In the genomic region with DNA sequence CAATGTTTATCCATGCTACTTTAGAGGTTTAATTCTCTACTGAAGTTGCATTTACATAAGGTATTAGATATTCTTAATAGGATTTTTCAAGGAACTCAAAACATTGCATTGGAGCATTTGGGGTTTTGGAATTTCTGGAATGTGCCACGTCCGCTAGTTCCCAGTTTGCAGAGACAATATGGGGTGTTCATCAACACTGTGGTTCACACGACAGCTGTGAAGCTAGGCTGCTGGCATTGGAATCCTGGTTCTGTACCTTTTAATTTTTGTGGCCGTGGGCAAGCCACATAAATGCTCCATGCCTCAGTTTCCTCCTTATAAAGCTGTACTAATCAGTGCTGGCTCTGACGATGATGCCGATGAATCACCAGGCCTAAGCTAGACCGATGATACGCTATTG, we compare ENCODE assay signal across 16 cellular contexts.
A peak's percentile ranks its signal among the peaks of the same experiment; 100 is the strongest.
DNase-seq lines count a peak whose midpoint lies in the region; ATAC-seq and TF ChIP-seq lines count a peak whose summit lies in the region.
"Had no signal": no experiment of that assay in that cellular context is flagged by ENCODE, and none has a peak within 500 bp of the region (broad histone marks: within the 10 kb centered on the region; RNA-seq: fewer than 3 reads in every experiment).

No MANE protein-coding gene starts in this region.

- no peaks in the 10 kb centered on the region for H3K79me2 ChIP-seq in GM23338 (replicated peaks; ENCODE audit: insufficient read depth)

- no peak overlapping the region for H3K4me3 Mint-ChIP-seq in GM23338
- H3K4me3 Mint-ChIP-seq in activated T-helper 2 cell treated with anti-CD3 and anti-CD28 coated beads, Interferon-gamma antibody, Interleukin-2, Interleukin-4, amounts not matched to agents 10 μg/mL and 5 μg/mL and 100 μg/mL, durations not matched to agents 14 hours and 24 hours and 36 hours (ENCODE audit: low read depth) = no peak overlapping the region
- no peak overlapping the region for H3K4me3 Mint-ChIP-seq in Calu3 (ENCODE audit: low read depth, unreplicated experiment)
- H3K4me3 Mint-ChIP-seq: CD8-positive, alpha-beta T cell; IgD-negative memory B cell had no signal

- H3K27me3 Mint-ChIP-seq in GM23338 (ENCODE audit: insufficient read depth, low read depth, poor library complexity) (peaks cover 2% of the 10 kb centered on the region), Calu3 (ENCODE audit: unreplicated experiment) (peaks cover 60% of the 10 kb centered on the region)
- H3K27me3 Mint-ChIP-seq in activated T-helper 2 cell treated with anti-CD3 and anti-CD28 coated beads, Interferon-gamma antibody, Interleukin-2, Interleukin-4, amounts not matched to agents 10 μg/mL and 5 μg/mL and 100 μg/mL, durations not matched to agents 14 hours and 24 hours and 36 hours (ENCODE audit: low read depth) = peaks cover 28% of the 10 kb centered on the region

- peak; percentile 28; the same call in 2 of the 3 replicates for ATAC-seq in GM23338
- ATAC-seq: CD8-positive, alpha-beta T cell; Panc1; Right ventricle myocardium inferior had no signal

- no peaks in the 10 kb centered on the region for H3F3A ChIP-seq in GM23338 (replicated peaks; ENCODE audit: low read depth)

- no peak overlapping the region for H2AFZ ChIP-seq in GM23338

- in situ Hi-C loops in astrocyte of the cerebellum (cut with HindIII; ENCODE audit: low sequenced_read_pairs) = no loop called here

- no peaks in the 10 kb centered on the region for H3K9me3 Mint-ChIP-seq in GM23338
- no peaks in the 10 kb centered on the region for H3K9me3 Mint-ChIP-seq in activated T-helper 2 cell treated with anti-CD3 and anti-CD28 coated beads, Interferon-gamma antibody, Interleukin-2, Interleukin-4, amounts not matched to agents 10 μg/mL and 5 μg/mL and 100 μg/mL, durations not matched to agents 14 hours and 24 hours and 36 hours
- H3K9me3 Mint-ChIP-seq in Calu3 (ENCODE audit: low read depth, unreplicated experiment) = no peaks in the 10 kb centered on the region
- H3K9me3 Mint-ChIP-seq: CD8-positive, alpha-beta T cell; IgD-negative memory B cell had no signal

- H3K27ac Mint-ChIP-seq in GM23338 (peak overlapping the region; percentile 81; the same call in 1 of the 2 replicates), Calu3 (ENCODE audit: unreplicated experiment) (no peak overlapping the region)
- no peak overlapping the region for H3K27ac Mint-ChIP-seq in activated T-helper 2 cell treated with anti-CD3 and anti-CD28 coated beads, Interferon-gamma antibody, Interleukin-2, Interleukin-4, amounts not matched to agents 10 μg/mL and 5 μg/mL and 100 μg/mL, durations not matched to agents 14 hours and 24 hours and 36 hours
- H3K27ac Mint-ChIP-seq: CD8-positive, alpha-beta T cell; IgD-negative memory B cell had no signal

- H3K27me3 ChIP-seq in GM23338 (ENCODE audit: insufficient read depth) = no peaks in the 10 kb centered on the region
- H3K27me3 ChIP-seq in layer of hippocampus (ENCODE audit: control insufficient read depth, insufficient read depth, low read length) = no peaks in the 10 kb centered on the region

- DNase-seq in GM23338 (ENCODE audit: low spot score) = peak; percentile 61
- peak; percentile 18 for DNase-seq in astrocyte of the cerebellum (ENCODE audit: low read depth)
- DNase-seq in superior temporal gyrus (ENCODE audit: extremely low spot score) = peak; percentile 61
- DNase-seq in NCI-H526 (lab: John Stamatoyannopoulos, UW) = no peak
- no peak for DNase-seq in activated T-helper 2 cell treated with anti-CD3 and anti-CD28 coated beads, Interferon-gamma antibody, Interleukin-2, Interleukin-4, amounts not matched to agents 10 μg/mL and 5 μg/mL and 100 μg/mL, durations not matched to agents 14 hours and 24 hours and 36 hours (ENCODE audit: low spot score)
- DNase-seq in Calu3 = no peak
- DNase-seq: CD8-positive, alpha-beta T cell; HCEC 1CT; NCI-H1417; NCI-H1930; NCI-H2171 treated with DMSO at 0.1 percent for 48 hours; NCI-H82 had no signal

- no peaks in the 10 kb centered on the region for H3K36me3 Mint-ChIP-seq in GM23338 (ENCODE audit: low read depth)
- H3K36me3 Mint-ChIP-seq in activated T-helper 2 cell treated with anti-CD3 and anti-CD28 coated beads, Interferon-gamma antibody, Interleukin-2, Interleukin-4, amounts not matched to agents 10 μg/mL and 5 μg/mL and 100 μg/mL, durations not matched to agents 14 hours and 24 hours and 36 hours (ENCODE audit: low read depth) = no peaks in the 10 kb centered on the region
- H3K36me3 Mint-ChIP-seq in Calu3 (ENCODE audit: insufficient read depth, unreplicated experiment) = no peaks in the 10 kb centered on the region
- H3K36me3 Mint-ChIP-seq: CD8-positive, alpha-beta T cell had no signal

- no peak for TF ChIP-seq CTCF in GM23338 (conservative IDR thresholded peaks at IDR 0.05; ENCODE audit: low read depth in 2 of 2)
- no peak for TF ChIP-seq CTCF in astrocyte of the cerebellum (IDR thresholded peaks at IDR 0.05; ENCODE audit: low read depth, low read length, missing control alignments)
- no peak for TF ChIP-seq CTCF in Calu3 (IDR thresholded peaks at IDR 0.05; ENCODE audit: unreplicated experiment)

- peaks cover 4% of the 10 kb centered on the region; the same call in 1 of the 2 replicates for H3K9me2 ChIP-seq in GM23338 (ENCODE audit: insufficient read depth)

- H3K4me1 ChIP-seq in GM23338 (ENCODE audit: insufficient read depth) = peaks cover 15% of the 10 kb centered on the region; the same call in 1 of the 2 replicates

- peaks cover 48% of the 10 kb centered on the region for H3K4me1 Mint-ChIP-seq in GM23338
- no peaks in the 10 kb centered on the region for H3K4me1 Mint-ChIP-seq in activated T-helper 2 cell treated with anti-CD3 and anti-CD28 coated beads, Interferon-gamma antibody, Interleukin-2, Interleukin-4, amounts not matched to agents 10 μg/mL and 5 μg/mL and 100 μg/mL, durations not matched to agents 14 hours and 24 hours and 36 hours (ENCODE audit: low read depth)
- H3K4me1 Mint-ChIP-seq in Calu3 (ENCODE audit: low read depth, unreplicated experiment) = no peaks in the 10 kb centered on the region
- H3K4me1 Mint-ChIP-seq: IgD-negative memory B cell had no signal

- H4K20me1 ChIP-seq in GM23338 (replicated peaks; ENCODE audit: insufficient read depth) = no peaks in the 10 kb centered on the region

- intact Hi-C loops in activated T-helper 2 cell treated with anti-CD3 and anti-CD28 coated beads, Interferon-gamma antibody, Interleukin-2, Interleukin-4, amounts not matched to agents 10 μg/mL and 5 μg/mL and 100 μg/mL, durations not matched to agents 14 hours and 24 hours and 36 hours (cut with micrococcal nuclease) = no loop called here
- intact Hi-C loops in Calu3 (cut with micrococcal nuclease; ENCODE audit: unreplicated experiment) = no loop called here

- H3K27ac ChIP-seq in GM23338 (ENCODE audit: low read depth) (no peak overlapping the region), layer of hippocampus (ENCODE audit: low read depth, low read length) (peak overlapping the region; percentile 14)

- no peaks in the 10 kb centered on the region for H3K36me3 ChIP-seq in GM23338 (ENCODE audit: insufficient read depth)

- BruUV-seq in Calu3 (replicated peaks; lab: Mats Ljungman, UMichigan) = no TSS peak

- H3K4me2 ChIP-seq in GM23338 = peak overlapping the region; percentile 17; the same call in 1 of the 2 replicates

- no peak overlapping the region for H3K4me3 ChIP-seq in GM23338
- no peak overlapping the region for H3K4me3 ChIP-seq in astrocyte of the cerebellum (ENCODE audit: low read depth, low read length)

- CTCF ChIA-PET in Calu3 (lab: Charles Lee) = no interaction called here

TF ChIP-seq in GM23338, 12 proteins besides CTCF, POLR2A, EP300 and RAD21 (continues in another document):
- no peak for TF ChIP-seq EZH2phosphoT487 (IDR thresholded peaks at IDR 0.05; ENCODE audit: unreplicated experiment)
- TF ChIP-seq STAT1 (IDR thresholded peaks at IDR 0.05; ENCODE audit: unreplicated experiment) = no peak
- TF ChIP-seq, protein P1, sequence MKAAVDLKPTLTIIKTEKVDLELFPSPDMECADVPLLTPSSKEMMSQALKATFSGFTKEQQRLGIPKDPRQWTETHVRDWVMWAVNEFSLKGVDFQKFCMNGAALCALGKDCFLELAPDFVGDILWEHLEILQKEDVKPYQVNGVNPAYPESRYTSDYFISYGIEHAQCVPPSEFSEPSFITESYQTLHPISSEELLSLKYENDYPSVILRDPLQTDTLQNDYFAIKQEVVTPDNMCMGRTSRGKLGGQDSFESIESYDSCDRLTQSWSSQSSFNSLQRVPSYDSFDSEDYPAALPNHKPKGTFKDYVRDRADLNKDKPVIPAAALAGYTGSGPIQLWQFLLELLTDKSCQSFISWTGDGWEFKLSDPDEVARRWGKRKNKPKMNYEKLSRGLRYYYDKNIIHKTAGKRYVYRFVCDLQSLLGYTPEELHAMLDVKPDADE (IDR thresholded peaks at IDR 0.05) = no peak
- TF ChIP-seq ZNF331 (CRISPR knock-in tag; IDR thresholded peaks at IDR 0.05; ENCODE audit: low read depth) = no peak
- no peak for TF ChIP-seq POLR2AphosphoS5 (IDR thresholded peaks at IDR 0.05; ENCODE audit: low read depth)
- no peak for TF ChIP-seq CREB1 (CRISPR knock-in tag; IDR thresholded peaks at IDR 0.05; ENCODE audit: low read depth)

Comparison
In these comparisons a context has a peak if more than half of its experiments do, and no peak if none do; other contexts are left out.
1. DNase-seq: peak in GM23338 (single experiment), astrocyte of the cerebellum (single experiment) and superior temporal gyrus (single experiment); none in NCI-H526 (0 of 2), activated T-helper 2 cell treated with anti-CD3 and anti-CD28 coated beads, Interferon-gamma antibody, Interleukin-2, Interleukin-4, amounts not matched to agents 10 μg/mL and 5 μg/mL and 100 μg/mL, durations not matched to agents 14 hours and 24 hours and 36 hours (single experiment) and Calu3 (single experiment).